ENCODE assay signal across 26 cellular contexts in the genomic region with DNA sequence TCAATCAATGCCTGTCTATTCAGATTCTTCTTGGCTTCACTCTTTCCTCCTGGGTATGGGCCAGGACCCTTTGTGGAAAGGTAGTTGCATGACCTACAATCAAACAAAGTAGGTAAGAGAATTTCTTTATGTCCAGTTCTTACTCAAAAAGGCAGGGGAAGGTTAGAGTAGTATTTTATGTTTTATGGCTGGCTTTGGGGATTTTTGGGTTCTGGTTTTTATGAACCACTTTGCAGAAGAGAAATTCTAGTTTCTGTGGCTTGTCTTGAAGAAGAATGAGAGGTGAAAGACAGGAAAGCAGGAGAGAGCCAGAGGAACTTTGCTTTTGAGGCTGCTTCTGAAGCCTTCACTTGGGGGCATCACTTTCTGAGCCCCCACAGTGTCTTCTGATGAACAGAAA. TPM values are rescaled to one million over a fixed set of nuclear protein-coding genes. Genes with fewer than 3 reads are reported as not detected.
DNase-seq lines count a peak whose midpoint lies in the region; ATAC-seq, FAIRE-seq and TF ChIP-seq lines count a peak whose summit lies in the region.
"Had no signal": no experiment of that assay in that cellular context is flagged by ENCODE, and none has a peak within 500 bp of the region (broad histone marks: within the 10 kb centered on the region; RNA-seq: fewer than 3 reads in every experiment).

No MANE protein-coding gene starts in this region.

- no peak for TF ChIP-seq POLR2A in GM12878 (IDR thresholded peaks at IDR 0.05; ENCODE audit: low read depth, low read length)

- peaks cover 2% of the 10 kb centered on the region; the same call in 1 of the 3 replicates for H3K9me3 ChIP-seq in GM12878 (replicated peaks; ENCODE audit: control insufficient read depth, insufficient read depth, low read length)
- H3K9me3 ChIP-seq: Peyer's patch had no signal

- H2AFZ ChIP-seq in GM12878 (ENCODE audit: control insufficient read depth, low read depth, low read length) = no peak overlapping the region

- peaks cover 7% of the 10 kb centered on the region for H3K4me1 ChIP-seq in GM12878 (ENCODE audit: control insufficient read depth, insufficient read depth, low read length)
- H3K4me1 ChIP-seq: Peyer's patch had no signal

- SMC1A ChIA-PET in GM12878 (lab: Charles Lee; ENCODE audit: uncharacterized antibody, unreplicated experiment) = interaction anchor here (1.4 kb wide), 1 partner anchor 21 kb away, joined by 4 read pairs; no protein-coding TSS in a partner anchor

- peaks cover 24% of the 10 kb centered on the region for H3K27me3 Mint-ChIP-seq in stimulated activated naive CD8-positive, alpha-beta T cell treated with anti-CD3 and anti-CD28 coated beads, Interleukin-15, amount 100 ng/mL, for 72 hours

- in situ Hi-C loops in GM12878 (cut with MboI) = no loop called here

- POLR2A ChIA-PET in GM12878 (lab: Charles Lee) = no interaction called here

- TF ChIP-seq EP300 in GM12878 (IDR thresholded peaks at IDR 0.05; ENCODE audit: borderline replicate concordance in 1 of 2, control insufficient read depth in 1 of 2, low read depth in 2 of 2, low read length in 2 of 2) = peak in 1 of 2 experiments; percentile 35; a peak in 1 of 4 replicates

- no peaks in the 10 kb centered on the region for H3K27me3 ChIP-seq in GM12878 (replicated peaks in 1 of 2; ENCODE audit: control insufficient read depth in 2 of 2, insufficient read depth in 2 of 2, low read length in 1 of 2)
- H3K27me3 ChIP-seq: Peyer's patch had no signal

- H3K27ac ChIP-seq in GM12878 (ENCODE audit: control insufficient read depth, insufficient read depth) = no peak overlapping the region
- H3K27ac ChIP-seq: HL-60, Peyer's patch had no signal

- intact Hi-C loops in GM12878 (cut with micrococcal nuclease; ENCODE audit: unreplicated experiment) = no loop called here

- peaks cover 12% of the 10 kb centered on the region for H3K4me1 Mint-ChIP-seq in stimulated activated naive CD8-positive, alpha-beta T cell treated with anti-CD3 and anti-CD28 coated beads, Interleukin-15, amount 100 ng/mL, for 72 hours

- peak overlapping the region in 1 of 2 donors; percentile 24 for H3K27ac Mint-ChIP-seq in stimulated activated naive CD8-positive, alpha-beta T cell treated with anti-CD3 and anti-CD28 coated beads, Interleukin-15, amount 100 ng/mL, for 72 hours
- H3K27ac Mint-ChIP-seq: HFFc6 had no signal

- no peak overlapping the region for H3K4me3 Mint-ChIP-seq in stimulated activated naive CD8-positive, alpha-beta T cell treated with anti-CD3 and anti-CD28 coated beads, Interleukin-15, amount 100 ng/mL, for 72 hours
- H3K4me3 Mint-ChIP-seq: HFFc6 had no signal

- H3K9ac ChIP-seq in GM12878 (ENCODE audit: control insufficient read depth, insufficient read depth, low read length) = no peak overlapping the region

- CTCF ChIA-PET in GM12878 (lab: Yijun Ruan, JAX) = no interaction called here

- ATAC-seq in stimulated activated naive CD8-positive, alpha-beta T cell treated with anti-CD3 and anti-CD28 coated beads, Interleukin-15, amount 100 ng/mL, for 72 hours = peak; percentile 66
- no peak for ATAC-seq in stimulated activated naive CD8-positive, alpha-beta T cell treated with anti-CD3 and anti-CD28 coated beads, Interleukin-15, Interleukin-2, amounts not matched to agents 100 U/mL and 50 U/mL, for 24 hours
- ATAC-seq in HG02610 (IDR thresholded peaks at IDR 0.05; ENCODE audit: unreplicated experiment) (peak; percentile 26), GM12878 (peak; percentile 70), HG03175 (IDR thresholded peaks at IDR 0.05; ENCODE audit: unreplicated experiment) (no peak)

- TF ChIP-seq RAD21 in GM12878 (IDR thresholded peaks at IDR 0.05; ENCODE audit: insufficient read depth, low read depth, low read length) = no peak

- no peaks in the 10 kb centered on the region for H3K79me2 ChIP-seq in GM12878 (ENCODE audit: control insufficient read depth, insufficient read depth, low read length)

- TF ChIP-seq CTCF in GM12878 (IDR thresholded peaks at IDR 0.05 in 2 of 3, conservative IDR thresholded peaks at IDR 0.05 in 1 of 3; ENCODE audit: control insufficient read depth in 2 of 3, extremely low read depth in 1 of 3, insufficient read depth in 1 of 3, low read depth in 3 of 3, low read length in 3 of 3) = no peak

- RAD21 ChIA-PET in GM12878 (lab: Charles Lee; ENCODE audit: unreplicated experiment) = no interaction called here

- H3K9me3 Mint-ChIP-seq in stimulated activated naive CD8-positive, alpha-beta T cell treated with anti-CD3 and anti-CD28 coated beads, Interleukin-15, amount 100 ng/mL, for 72 hours = peaks cover 6 to 14% of the 10 kb centered on the region in 2 donors
- H3K9me3 Mint-ChIP-seq: HFFc6 had no signal

- FAIRE-seq in GM12878 (lab: Jason Lieb, UNC) = no peak

- no TSS peak for BruUV-seq in GM12878 (replicated peaks; lab: Mats Ljungman, UMichigan)

- H3K36me3 ChIP-seq in GM12878 (ENCODE audit: control insufficient read depth in 2 of 2, insufficient read depth in 2 of 2, low read length in 1 of 2) = no peaks in the 10 kb centered on the region
- H3K36me3 ChIP-seq: HAP-1, Peyer's patch had no signal

- H3K4me3 ChIP-seq in GM12878 = peak overlapping the region; percentile 39; the same call in 1 of the 2 replicates
- H3K4me3 ChIP-seq: HAP-1, Peyer's patch had no signal

- DNase-seq in stimulated activated naive CD8-positive, alpha-beta T cell treated with anti-CD3 and anti-CD28 coated beads, Interleukin-15, amount 100 ng/mL, for 72 hours = no peak
- no peak for DNase-seq in stimulated activated naive CD8-positive, alpha-beta T cell treated with anti-CD3 and anti-CD28 coated beads, Interleukin-15, Interleukin-2, amounts not matched to agents 100 U/mL and 50 U/mL, for 24 hours
- DNase-seq in GM12878 (ENCODE audit: low read depth, low spot score) (peak; percentile 24), NCI-H146 treated with DMSO at 0.1 percent for 48 hours (lab: John Stamatoyannopoulos, UW; ENCODE audit: unreplicated experiment) (no peak), NCI-H510A (lab: John Stamatoyannopoulos, UW) (no peak)
- DNase-seq: Calu3, DND-41, GOT3, Kasumi-1, NCI-H1092 treated with DMSO at 0.1 percent for 48 hours, NCI-H1436, NCI-H187 treated with DMSO at 0.1 percent for 48 hours, NCI-H446 treated with DMSO at 0.1 percent for 48 hours, NCI-H526 treated with DMSO at 0.1 percent for 48 hours, OCI-M1, Peyer's patch, SHP77 treated with DMSO at 0.1 percent for 48 hours, T-helper 1 cell had no signal

- H4K20me1 ChIP-seq in GM12878 (ENCODE audit: control insufficient read depth, insufficient read depth) = no peaks in the 10 kb centered on the region

- no peak overlapping the region for H3K4me2 ChIP-seq in GM12878 (ENCODE audit: control insufficient read depth, insufficient read depth)

TF ChIP-seq in GM12878, 131 proteins besides CTCF, POLR2A, EP300 and RAD21 (continues in another document):
- TF ChIP-seq RUNX3 (IDR thresholded peaks at IDR 0.05; ENCODE audit: low read length) (peak; percentile 78), BCL11A (IDR thresholded peaks at IDR 0.05; ENCODE audit: low read depth, low read length) (0 out of 2 replicates have a peak, but pooled peaks have one; percentile 9), PBX3 (IDR thresholded peaks at IDR 0.05; ENCODE audit: insufficient replicate concordance, low read depth, low read length) (no peak), ZNF384 (IDR thresholded peaks at IDR 0.05; ENCODE audit: borderline replicate concordance, low read depth, low read length) (no peak), JUNB (IDR thresholded peaks at IDR 0.05) (peak; percentile 28; the same call in 1 of the 2 replicates), NFIC (IDR thresholded peaks at IDR 0.05; ENCODE audit: low read depth, low read length) (peak; percentile 40; the same call in 1 of the 2 replicates), RELB (IDR thresholded peaks at IDR 0.05; ENCODE audit: low read depth) (peak; percentile 59; the same call in 1 of the 2 replicates)

RNA-seq across cellular contexts. Expression of gene CRHBP, which starts 14.7 kb away (rescaled TPM):
- total RNA-seq in GM12878 (2013; cell fraction: nucleolus; rRNA removed) = 4.2 and 4.7 TPM in 2 replicates
- total RNA-seq in GM12878 (2014; rRNA removed) (not detected in 2 replicates), GM12878 (2014; rRNA removed; fragmentation: Illumina TruSeq; extraction: Trizol) (0.09 TPM in 1 of 2 replicates, not detected in the other), GM12878 (2021) (not detected in 2 replicates)
- 0.58 TPM for polyA plus RNA-seq in GM12878 (2011; ENCODE audit: low read depth)
- polyA plus RNA-seq in GM12878 (2011; rRNA removed) (0.04 and 0.24 TPM in 2 replicates), GM12878 (2014; fragmentation: Illumina TruSeq; extraction: Trizol) (not detected in 2 replicates), GM12878 (2014; fragmentation: Nextera tagmentation; extraction: Ambion mirVana) (not detected), GM12878 (2014; rRNA removed) (0.11 and 0.32 TPM in 2 replicates), GM12878 (2016; fragmentation: Nextera tagmentation; extraction: Ambion mirVana) (not detected)
- 0.03 TPM in 1 of 2 replicates, not detected in the other for polyA plus RNA-seq in GM12878 (2011; cell fraction: cytosol; rRNA removed)
- 0.64 and 0.99 TPM in 2 replicates for polyA plus RNA-seq in GM12878 (2011; cell fraction: nucleus; rRNA removed)
- polyA plus RNA-seq in GM12878 (2012) = 0.06 and 0.09 TPM in 2 replicates
- polyA minus RNA-seq in GM12878 (2011; rRNA and poly(A)+ RNA removed) = 0.21 and 1.5 TPM in 2 replicates
- polyA minus RNA-seq in GM12878 (2011; cell fraction: cytosol; rRNA and poly(A)+ RNA removed) = not detected in 2 replicates
- polyA minus RNA-seq in GM12878 (2011; cell fraction: nucleus; rRNA and poly(A)+ RNA removed) = not detected in 2 replicates
- total RNA-seq: A172, Calu3, HFFc6, M059J had no signal
- polyA plus RNA-seq: BJ had no signal

Comparison
In these comparisons a context has a peak if more than half of its experiments do, and no peak if none do; other contexts are left out.
1. ATAC-seq: peak in stimulated activated naive CD8-positive, alpha-beta T cell treated with anti-CD3 and anti-CD28 coated beads, Interleukin-15, amount 100 ng/mL, for 72 hours (single experiment), HG02610 (single experiment) and GM12878 (single experiment); none in stimulated activated naive CD8-positive, alpha-beta T cell treated with anti-CD3 and anti-CD28 coated beads, Interleukin-15, Interleukin-2, amounts not matched to agents 100 U/mL and 50 U/mL, for 24 hours (single experiment) and HG03175 (single experiment).